ENCODE assay signal across 8 cellular contexts in genomic region chr17:64506576-64507417, GRCh38. TPM values are rescaled to one million over a fixed set of nuclear protein-coding genes. Genes with fewer than 3 reads are reported as not detected.
A peak's percentile ranks its signal among the peaks of the same experiment; 100 is the strongest.
DNase-seq lines count a peak whose midpoint lies in the region; ATAC-seq lines count a peak whose summit lies in the region.

CEP95 (plus strand) TSS chr17:64506977; CDS start chr17:64507098, 121 bp downstream.

- DNase-seq in NCI-H187 treated with DMSO at 0.1 percent for 48 hours (lab: John Stamatoyannopoulos, UW) (peak; percentile 92), T-helper 2 cell (peak in 4 of 5 experiments; percentile 84 to 97 (median 94)), right cardiac atrium (peak; percentile 96 to 98 (median 98)), retina (peak; percentile 99), kidney glomerular epithelial cell (lab: John Stamatoyannopoulos, UW) (no peak)

- H3K4me3 ChIP-seq in right cardiac atrium (ENCODE audit: low read length), result peak within 1 kb of the TSS; percentile 95

- H3K4me1 ChIP-seq in right cardiac atrium (ENCODE audit: control insufficient read depth, insufficient read depth, low read length), result peaks cover 2% of the 10 kb centered on the region

- H3K27me3 ChIP-seq in right cardiac atrium (ENCODE audit: control insufficient read depth, insufficient read depth), result no peaks in the 10 kb centered on the region

- ATAC-seq in GM18498 (IDR thresholded peaks at IDR 0.05; ENCODE audit: unreplicated experiment) (peak; percentile 64), HG02885 (IDR thresholded peaks at IDR 0.05; ENCODE audit: poor library complexity, unreplicated experiment) (peak; percentile 70), right cardiac atrium (peak; percentile 87 to 90)

- peak within 1 kb of the TSS; percentile 99 for H3K27ac ChIP-seq in angular gyrus (ENCODE audit: low read depth, low read length)
- peak within 1 kb of the TSS; percentile 100 for H3K27ac ChIP-seq in right cardiac atrium (ENCODE audit: low read length)

- under 1% methylated on average over 77 of the region's 77 CpGs for WGBS in right cardiac atrium

- no peaks in the 10 kb centered on the region for H3K9me3 ChIP-seq in right cardiac atrium (ENCODE audit: control insufficient read depth, low read length)

- intact Hi-C loops in right cardiac atrium (cut with DNase I), result loop anchor here in 1 of 4 donors (5.0 kb wide), 1 partner anchor 141 kb away; no protein-coding TSS in a partner anchor

RNA-seq across cellular contexts. Expression of gene CEP95, which starts in this region (rescaled TPM):
- 10 to 100 TPM; 16.3 to 23.3 (median 19.4) TPM for total RNA-seq in right cardiac atrium
- polyA plus RNA-seq in right cardiac atrium, result 15.6 TPM
